Comparison of ENCODE assay signal across 12 cellular contexts in genomic region chr21:45589686-45590245, GRCh38. TPM values are rescaled to one million over a fixed set of nuclear protein-coding genes. Genes with fewer than 3 reads are reported as not detected.
DNase-seq lines count a peak whose midpoint lies in the region; ATAC-seq and TF ChIP-seq lines count a peak whose summit lies in the region.
"Had no signal": no experiment of that assay in that cellular context is flagged by ENCODE, and none has a peak within 500 bp of the region (broad histone marks: within the 10 kb centered on the region; RNA-seq: fewer than 3 reads in every experiment).

No MANE protein-coding gene starts in this region.

- H3K27ac ChIP-seq in left ventricle myocardium inferior (replicated peaks) (no peak overlapping the region), psoas muscle (no peak overlapping the region)

- ATAC-seq in T-helper 17 cell, result no peak
- no peak for ATAC-seq in psoas muscle
- ATAC-seq in HG03175 (IDR thresholded peaks at IDR 0.05; ENCODE audit: unreplicated experiment), result no peak

- no peak for DNase-seq in CD14-positive monocyte (ENCODE audit: low spot score)
- DNase-seq in T-helper 17 cell, result no peak
- no peak for DNase-seq in left ventricle myocardium inferior
- DNase-seq in psoas muscle, result peak in 1 of 2 donors; percentile 45
- no peak for DNase-seq in T-helper 2 cell treated with Interferon-gamma antibody and Interleukin-4, amounts not matched to agents 5 μg/mL and 100 μg/mL, for 36 hours (ENCODE audit: low spot score)
- no peak for DNase-seq in nephron progenitor cell
- DNase-seq in RKO (ENCODE audit: low spot score), result no peak
- DNase-seq: DND-41, NCI-H748 treated with DMSO at 0.1 percent for 48 hours had no signal

- H3K4me3 Mint-ChIP-seq in CD14-positive monocyte (peak overlapping the region; percentile 48 to 68), T-helper 17 cell (peak overlapping the region; percentile 63), nephron progenitor cell (no peak overlapping the region)
- no peak overlapping the region for H3K4me3 Mint-ChIP-seq in T-helper 2 cell treated with Interferon-gamma antibody and Interleukin-4, amounts not matched to agents 5 μg/mL and 100 μg/mL, for 36 hours

- TF ChIP-seq CTCF in CD14-positive monocyte (IDR thresholded peaks at IDR 0.05), result no peak
- no peak for TF ChIP-seq CTCF in left ventricle myocardium inferior (IDR thresholded peaks at IDR 0.05; ENCODE audit: borderline replicate concordance)
- TF ChIP-seq CTCF in psoas muscle (IDR thresholded peaks at IDR 0.05), result no peak
- TF ChIP-seq CTCF in nephron progenitor cell (IDR thresholded peaks at IDR 0.05), result no peak

- H3K4me1 ChIP-seq in left ventricle myocardium inferior (peaks cover 21% of the 10 kb centered on the region), psoas muscle (no peaks in the 10 kb centered on the region)

- H3K27me3 ChIP-seq in left ventricle myocardium inferior (ENCODE audit: low read depth) (peaks cover 69% of the 10 kb centered on the region), psoas muscle (ENCODE audit: insufficient read depth in 3 of 3, low read length in 2 of 3) (peaks cover 0 to 52% (median 18%) of the 10 kb centered on the region in 3 donors)

- H3K36me3 ChIP-seq in left ventricle myocardium inferior, result no peaks in the 10 kb centered on the region
- no peaks in the 10 kb centered on the region for H3K36me3 ChIP-seq in psoas muscle (ENCODE audit: insufficient read depth in 1 of 2, low read depth in 1 of 2)

- 38 to 42% (median 41%) methylated on average over 39 to 41 of the region's 41 CpGs for WGBS in psoas muscle, 3 donors

- peaks cover 23 to 41% (median 28%) of the 10 kb centered on the region in 3 donors for H3K27me3 Mint-ChIP-seq in CD14-positive monocyte (ENCODE audit: low read depth in 3 of 3)
- H3K27me3 Mint-ChIP-seq in T-helper 17 cell, result no peaks in the 10 kb centered on the region
- H3K27me3 Mint-ChIP-seq in T-helper 2 cell treated with Interferon-gamma antibody and Interleukin-4, amounts not matched to agents 5 μg/mL and 100 μg/mL, for 36 hours (ENCODE audit: low read depth), result peaks cover 15% of the 10 kb centered on the region
- H3K27me3 Mint-ChIP-seq in nephron progenitor cell (ENCODE audit: low read depth, poor library complexity), result peaks cover 48% of the 10 kb centered on the region

- H3K27ac Mint-ChIP-seq in CD14-positive monocyte (no peak overlapping the region), T-helper 17 cell (peak overlapping the region; percentile 34), nephron progenitor cell (no peak overlapping the region)
- H3K27ac Mint-ChIP-seq in T-helper 2 cell treated with Interferon-gamma antibody and Interleukin-4, amounts not matched to agents 5 μg/mL and 100 μg/mL, for 36 hours, result no peak overlapping the region
- H3K27ac Mint-ChIP-seq: activated naive CD8-positive, alpha-beta T cell treated with anti-CD3 and anti-CD28 coated beads, Interleukin-2, amount 10 ng/mL, durations not matched to agents 7 days and 5 days; stimulated activated naive B cell treated with anti-CD40 and anti-IgM and Interleukin-4, amounts not matched to agents 10 μg/mL and 1 μg/mL and 100 μg/mL, for 72 hours had no signal

- no peaks in the 10 kb centered on the region for H3K36me3 Mint-ChIP-seq in CD14-positive monocyte
- H3K36me3 Mint-ChIP-seq in T-helper 17 cell (ENCODE audit: low read depth), result no peaks in the 10 kb centered on the region
- H3K36me3 Mint-ChIP-seq in T-helper 2 cell treated with Interferon-gamma antibody and Interleukin-4, amounts not matched to agents 5 μg/mL and 100 μg/mL, for 36 hours (ENCODE audit: low read depth), result peaks cover 2% of the 10 kb centered on the region
- peaks cover 5% of the 10 kb centered on the region for H3K36me3 Mint-ChIP-seq in nephron progenitor cell (ENCODE audit: low read depth)

- peaks cover 13% of the 10 kb centered on the region for H3K4me1 Mint-ChIP-seq in CD14-positive monocyte
- H3K4me1 Mint-ChIP-seq in T-helper 17 cell, result peaks cover 17% of the 10 kb centered on the region
- H3K4me1 Mint-ChIP-seq in T-helper 2 cell treated with Interferon-gamma antibody and Interleukin-4, amounts not matched to agents 5 μg/mL and 100 μg/mL, for 36 hours (ENCODE audit: low read depth), result peaks cover 6% of the 10 kb centered on the region
- H3K4me1 Mint-ChIP-seq in nephron progenitor cell, result peaks cover 10% of the 10 kb centered on the region

- H3K9me3 ChIP-seq in T-helper 17 cell (ENCODE audit: control insufficient read depth, low read length, poor library complexity, severe bottlenecking) (no peaks in the 10 kb centered on the region), left ventricle myocardium inferior (replicated peaks) (peaks cover 33% of the 10 kb centered on the region), psoas muscle (peaks cover 25% of the 10 kb centered on the region)

- H3K4me3 ChIP-seq in left ventricle myocardium inferior (peak overlapping the region; percentile 71), psoas muscle (peak overlapping the region; percentile 54)

- H3K9me3 Mint-ChIP-seq in CD14-positive monocyte, result peaks cover 23 to 44% (median 38%) of the 10 kb centered on the region in 7 donors
- H3K9me3 Mint-ChIP-seq in T-helper 2 cell treated with Interferon-gamma antibody and Interleukin-4, amounts not matched to agents 5 μg/mL and 100 μg/mL, for 36 hours, result peaks cover 31% of the 10 kb centered on the region
- H3K9me3 Mint-ChIP-seq in nephron progenitor cell, result peaks cover 47% of the 10 kb centered on the region

- intact Hi-C loops in CD14-positive monocyte (cut with micrococcal nuclease), result loop anchor here (2.0 to 5.0 kb wide), 3 partner anchors 32 to 53 kb away; partner anchors contain the start of gene PCBP3 (in 2 of the 2)
- intact Hi-C loops in left ventricle myocardium inferior (cut with micrococcal nuclease), result no loop called here
- intact Hi-C loops in psoas muscle (cut with DNase I), result no loop called here

RNA-seq across cellular contexts. Expression of gene SLC19A1, which starts 47.5 kb away (rescaled TPM):
- polyA plus RNA-seq in CD14-positive monocyte, result 10 to 100 TPM; 39.9 to 53.0 TPM
- total RNA-seq in T-helper 17 cell, result 10 to 100 TPM; 10.8 to 13.7 TPM
- total RNA-seq in left ventricle myocardium inferior, result 4.9 TPM
- total RNA-seq in psoas muscle, result 1 to 10 TPM; 1.4 to 2.8 (median 1.9) TPM
- 1 to 10 TPM; 2.3 to 3.8 (median 3.1) TPM for polyA plus RNA-seq in psoas muscle

RNA-seq across cellular contexts. Expression of gene PCBP3, which starts 53.8 kb away (rescaled TPM):
- under 1 TPM in 1 of 2 donors, not detected in 1; 0.34 TPM for polyA plus RNA-seq in CD14-positive monocyte
- total RNA-seq in T-helper 17 cell, result 1 to 10 TPM in 1 of 2 donors, under 1 TPM in 1; 0.91 to 4.2 TPM
- total RNA-seq in left ventricle myocardium inferior, result 2.9 TPM
- under 1 TPM; 0.18 to 0.91 (median 0.48) TPM for total RNA-seq in psoas muscle
- under 1 TPM in 2 of 3 donors, not detected in 1; 0.10 to 0.36 TPM for polyA plus RNA-seq in psoas muscle

Comparison
In these comparisons a context has a peak if more than half of its experiments do, and no peak if none do; other contexts are left out.
1. H3K4me3 Mint-ChIP-seq: peak in CD14-positive monocyte (2 of 2) and T-helper 17 cell (single experiment); none in T-helper 2 cell treated with Interferon-gamma antibody and Interleukin-4, amounts not matched to agents 5 μg/mL and 100 μg/mL, for 36 hours (single experiment) and nephron progenitor cell (single experiment).
2. intact Hi-C loops: an anchor here in CD14-positive monocyte (2.0 to 5.0 kb wide); none called in left ventricle myocardium inferior and psoas muscle.